ENCODE assay signal across 1 cellular context in the genomic region with DNA sequence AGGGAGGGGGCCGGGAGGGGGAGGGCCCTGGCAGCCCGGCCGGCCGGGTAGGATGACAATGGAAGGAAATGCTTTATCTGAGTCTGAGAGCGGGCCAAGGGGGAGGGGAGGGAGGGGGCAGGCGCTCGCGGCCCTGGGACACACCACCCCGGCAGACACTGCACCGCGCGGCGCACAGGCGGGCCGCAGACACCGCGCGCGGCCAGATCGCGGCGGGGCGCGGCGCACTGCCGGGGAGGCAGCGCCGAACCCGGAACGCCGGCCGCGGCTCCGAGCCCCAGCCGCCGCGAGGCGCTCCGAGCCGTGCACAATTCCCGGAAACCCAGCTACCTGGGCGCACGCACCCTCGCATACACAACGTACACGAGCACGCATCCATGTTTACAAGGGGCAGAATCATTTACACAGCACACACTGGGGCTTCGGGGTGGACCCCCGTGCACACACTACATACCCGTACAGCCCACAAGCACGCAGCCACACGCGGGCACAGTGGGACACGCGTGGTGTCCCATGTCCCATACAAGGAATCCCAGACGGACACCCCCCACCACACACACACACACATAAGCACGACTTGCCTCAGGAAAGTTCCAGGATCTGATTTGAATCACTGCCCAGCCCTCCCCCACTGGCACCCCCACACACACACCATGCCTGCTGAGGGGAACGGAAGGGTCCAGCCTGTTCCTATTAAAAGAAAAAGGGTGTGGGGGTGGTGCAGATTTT.
A peak's percentile ranks its signal among the peaks of the same experiment; 100 is the strongest.
TF ChIP-seq lines count a peak whose summit lies in the region.

HDAC7 (minus strand) TSS at position 2 of the 729 bp plus-strand sequence. CDS start 118 bp downstream, outside the sequence.

TF ChIP-seq in H1, 55 proteins besides CTCF, POLR2A, EP300 and RAD21 (continued from another document):
- TF ChIP-seq, protein P1, sequence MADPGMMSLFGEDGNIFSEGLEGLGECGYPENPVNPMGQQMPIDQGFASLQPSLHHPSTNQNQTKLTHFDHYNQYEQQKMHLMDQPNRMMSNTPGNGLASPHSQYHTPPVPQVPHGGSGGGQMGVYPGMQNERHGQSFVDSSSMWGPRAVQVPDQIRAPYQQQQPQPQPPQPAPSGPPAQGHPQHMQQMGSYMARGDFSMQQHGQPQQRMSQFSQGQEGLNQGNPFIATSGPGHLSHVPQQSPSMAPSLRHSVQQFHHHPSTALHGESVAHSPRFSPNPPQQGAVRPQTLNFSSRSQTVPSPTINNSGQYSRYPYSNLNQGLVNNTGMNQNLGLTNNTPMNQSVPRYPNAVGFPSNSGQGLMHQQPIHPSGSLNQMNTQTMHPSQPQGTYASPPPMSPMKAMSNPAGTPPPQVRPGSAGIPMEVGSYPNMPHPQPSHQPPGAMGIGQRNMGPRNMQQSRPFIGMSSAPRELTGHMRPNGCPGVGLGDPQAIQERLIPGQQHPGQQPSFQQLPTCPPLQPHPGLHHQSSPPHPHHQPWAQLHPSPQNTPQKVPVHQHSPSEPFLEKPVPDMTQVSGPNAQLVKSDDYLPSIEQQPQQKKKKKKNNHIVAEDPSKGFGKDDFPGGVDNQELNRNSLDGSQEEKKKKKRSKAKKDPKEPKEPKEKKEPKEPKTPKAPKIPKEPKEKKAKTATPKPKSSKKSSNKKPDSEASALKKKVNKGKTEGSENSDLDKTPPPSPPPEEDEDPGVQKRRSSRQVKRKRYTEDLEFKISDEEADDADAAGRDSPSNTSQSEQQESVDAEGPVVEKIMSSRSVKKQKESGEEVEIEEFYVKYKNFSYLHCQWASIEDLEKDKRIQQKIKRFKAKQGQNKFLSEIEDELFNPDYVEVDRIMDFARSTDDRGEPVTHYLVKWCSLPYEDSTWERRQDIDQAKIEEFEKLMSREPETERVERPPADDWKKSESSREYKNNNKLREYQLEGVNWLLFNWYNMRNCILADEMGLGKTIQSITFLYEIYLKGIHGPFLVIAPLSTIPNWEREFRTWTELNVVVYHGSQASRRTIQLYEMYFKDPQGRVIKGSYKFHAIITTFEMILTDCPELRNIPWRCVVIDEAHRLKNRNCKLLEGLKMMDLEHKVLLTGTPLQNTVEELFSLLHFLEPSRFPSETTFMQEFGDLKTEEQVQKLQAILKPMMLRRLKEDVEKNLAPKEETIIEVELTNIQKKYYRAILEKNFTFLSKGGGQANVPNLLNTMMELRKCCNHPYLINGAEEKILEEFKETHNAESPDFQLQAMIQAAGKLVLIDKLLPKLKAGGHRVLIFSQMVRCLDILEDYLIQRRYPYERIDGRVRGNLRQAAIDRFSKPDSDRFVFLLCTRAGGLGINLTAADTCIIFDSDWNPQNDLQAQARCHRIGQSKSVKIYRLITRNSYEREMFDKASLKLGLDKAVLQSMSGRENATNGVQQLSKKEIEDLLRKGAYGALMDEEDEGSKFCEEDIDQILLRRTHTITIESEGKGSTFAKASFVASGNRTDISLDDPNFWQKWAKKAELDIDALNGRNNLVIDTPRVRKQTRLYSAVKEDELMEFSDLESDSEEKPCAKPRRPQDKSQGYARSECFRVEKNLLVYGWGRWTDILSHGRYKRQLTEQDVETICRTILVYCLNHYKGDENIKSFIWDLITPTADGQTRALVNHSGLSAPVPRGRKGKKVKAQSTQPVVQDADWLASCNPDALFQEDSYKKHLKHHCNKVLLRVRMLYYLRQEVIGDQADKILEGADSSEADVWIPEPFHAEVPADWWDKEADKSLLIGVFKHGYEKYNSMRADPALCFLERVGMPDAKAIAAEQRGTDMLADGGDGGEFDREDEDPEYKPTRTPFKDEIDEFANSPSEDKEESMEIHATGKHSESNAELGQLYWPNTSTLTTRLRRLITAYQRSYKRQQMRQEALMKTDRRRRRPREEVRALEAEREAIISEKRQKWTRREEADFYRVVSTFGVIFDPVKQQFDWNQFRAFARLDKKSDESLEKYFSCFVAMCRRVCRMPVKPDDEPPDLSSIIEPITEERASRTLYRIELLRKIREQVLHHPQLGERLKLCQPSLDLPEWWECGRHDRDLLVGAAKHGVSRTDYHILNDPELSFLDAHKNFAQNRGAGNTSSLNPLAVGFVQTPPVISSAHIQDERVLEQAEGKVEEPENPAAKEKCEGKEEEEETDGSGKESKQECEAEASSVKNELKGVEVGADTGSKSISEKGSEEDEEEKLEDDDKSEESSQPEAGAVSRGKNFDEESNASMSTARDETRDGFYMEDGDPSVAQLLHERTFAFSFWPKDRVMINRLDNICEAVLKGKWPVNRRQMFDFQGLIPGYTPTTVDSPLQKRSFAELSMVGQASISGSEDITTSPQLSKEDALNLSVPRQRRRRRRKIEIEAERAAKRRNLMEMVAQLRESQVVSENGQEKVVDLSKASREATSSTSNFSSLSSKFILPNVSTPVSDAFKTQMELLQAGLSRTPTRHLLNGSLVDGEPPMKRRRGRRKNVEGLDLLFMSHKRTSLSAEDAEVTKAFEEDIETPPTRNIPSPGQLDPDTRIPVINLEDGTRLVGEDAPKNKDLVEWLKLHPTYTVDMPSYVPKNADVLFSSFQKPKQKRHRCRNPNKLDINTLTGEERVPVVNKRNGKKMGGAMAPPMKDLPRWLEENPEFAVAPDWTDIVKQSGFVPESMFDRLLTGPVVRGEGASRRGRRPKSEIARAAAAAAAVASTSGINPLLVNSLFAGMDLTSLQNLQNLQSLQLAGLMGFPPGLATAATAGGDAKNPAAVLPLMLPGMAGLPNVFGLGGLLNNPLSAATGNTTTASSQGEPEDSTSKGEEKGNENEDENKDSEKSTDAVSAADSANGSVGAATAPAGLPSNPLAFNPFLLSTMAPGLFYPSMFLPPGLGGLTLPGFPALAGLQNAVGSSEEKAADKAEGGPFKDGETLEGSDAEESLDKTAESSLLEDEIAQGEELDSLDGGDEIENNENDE (IDR thresholded peaks at IDR 0.05; ENCODE audit: insufficient replicate concordance, low read length), result no peak
- TF ChIP-seq HDAC2 (IDR thresholded peaks at IDR 0.05; ENCODE audit: borderline replicate concordance in 1 of 2, low read depth in 2 of 2, low read length in 2 of 2) (no peak), NRF1 (IDR thresholded peaks at IDR 0.05; ENCODE audit: low read depth, low read length) (no peak), KDM1A (IDR thresholded peaks at IDR 0.05; ENCODE audit: borderline replicate concordance, low read length) (peak; percentile 64; the same call in 1 of the 2 replicates), YY1 (IDR thresholded peaks at IDR 0.05; ENCODE audit: low read depth, low read length) (no peak), ASH2L (IDR thresholded peaks at IDR 0.05; ENCODE audit: low read length) (peak; percentile 80), RBBP5 (IDR thresholded peaks at IDR 0.05; ENCODE audit: borderline replicate concordance, low read depth, low read length) (0 out of 2 replicates have a peak, but pooled peaks have one; percentile 33), JUN (IDR thresholded peaks at IDR 0.05; ENCODE audit: low read depth, low read length) (no peak), BACH1 (IDR thresholded peaks at IDR 0.05; ENCODE audit: low read length) (peak; percentile 65), TBP (IDR thresholded peaks at IDR 0.05; ENCODE audit: low read depth, low read length) (no peak; the same call in 1 of the 2 replicates), TAF1 (IDR thresholded peaks at IDR 0.05; ENCODE audit: low read depth, low read length) (peak; percentile 54; the same call in 1 of the 2 replicates)
- TF ChIP-seq, protein P2, sequence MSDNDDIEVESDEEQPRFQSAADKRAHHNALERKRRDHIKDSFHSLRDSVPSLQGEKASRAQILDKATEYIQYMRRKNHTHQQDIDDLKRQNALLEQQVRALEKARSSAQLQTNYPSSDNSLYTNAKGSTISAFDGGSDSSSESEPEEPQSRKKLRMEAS (IDR thresholded peaks at IDR 0.05), result peak; percentile 58
